In genomic region chr20:35954907-35955251, GRCh38 we compare ENCODE assay signal across 8 cellular contexts. TPM values are rescaled to one million over a fixed set of nuclear protein-coding genes. Genes with fewer than 3 reads are reported as not detected.
DNase-seq lines count a peak whose midpoint lies in the region; ATAC-seq and TF ChIP-seq lines count a peak whose summit lies in the region.

No MANE protein-coding gene starts in this region.

- peaks cover 10% of the 10 kb centered on the region for H3K4me1 Mint-ChIP-seq in WTC11
- peaks cover 17% of the 10 kb centered on the region for H3K4me1 Mint-ChIP-seq in osteocyte (ENCODE audit: unreplicated experiment)

- H3K27me3 Mint-ChIP-seq in WTC11 (ENCODE audit: low read depth) (peaks cover 5% of the 10 kb centered on the region), osteocyte (ENCODE audit: unreplicated experiment) (no peaks in the 10 kb centered on the region)

- DNase-seq in NCI-H1694 treated with DMSO at 0.1 percent for 48 hours (lab: John Stamatoyannopoulos, UW) (peak; percentile 14), NCI-H1694 (lab: John Stamatoyannopoulos, UW) (no peak), HS-27A (ENCODE audit: low read depth) (peak; percentile 27), WTC11 (ENCODE audit: low spot score) (no peak), fibroblast of pulmonary artery (ENCODE audit: low read depth) (peak; percentile 55), osteocyte (ENCODE audit: extremely low spot score, unreplicated experiment) (no peak), inferior parietal cortex (ENCODE audit: extremely low spot score) (no peak)

- H3K4me3 ChIP-seq in fibroblast of pulmonary artery (replicated peaks; ENCODE audit: low read depth, low read length), result peak overlapping the region; percentile 96

- peak overlapping the region; percentile 99 for H3K27ac Mint-ChIP-seq in WTC11
- peak overlapping the region; percentile 100 for H3K27ac Mint-ChIP-seq in osteocyte (ENCODE audit: unreplicated experiment)

- H3K36me3 Mint-ChIP-seq in WTC11 (peaks cover 5% of the 10 kb centered on the region; the same call in 1 of the 2 replicates), osteocyte (ENCODE audit: unreplicated experiment) (peaks cover 5% of the 10 kb centered on the region)

- CTCF ChIA-PET in WTC11 (lab: Charles Lee), result interaction anchor here (0.6 to 4.6 kb wide), 61 partner anchors 8 to 500 kb away, joined by 3 to 103 read pairs (median 6); partner anchors contain the start of genes CNBD2, CPNE1, ERGIC3 and RBM12

- POLR2A ChIA-PET in WTC11 (lab: Charles Lee), result interaction anchor here (0.6 to 2.4 kb wide), 16 partner anchors 13 to 616 kb away, joined by 3 to 30 read pairs (median 4); partner anchors contain the start of genes CEP250, CNBD2, NFS1 and RBM39

- H3K4me3 Mint-ChIP-seq in WTC11 (peak overlapping the region; percentile 98), osteocyte (ENCODE audit: unreplicated experiment) (peak overlapping the region; percentile 99)

- ATAC-seq in WTC11, result no peak
- no peak for ATAC-seq in GM19351 (IDR thresholded peaks at IDR 0.05; ENCODE audit: unreplicated experiment)

- no peak for TF ChIP-seq CTCF in WTC11 (IDR thresholded peaks at IDR 0.05)
- no peak for TF ChIP-seq CTCF in fibroblast of pulmonary artery (IDR thresholded peaks at IDR 0.05; ENCODE audit: low read length, missing control alignments)
- no peak for TF ChIP-seq CTCF in osteocyte (IDR thresholded peaks at IDR 0.05)

- H3K9me3 Mint-ChIP-seq in WTC11 (peaks cover 10% of the 10 kb centered on the region), osteocyte (ENCODE audit: unreplicated experiment) (no peaks in the 10 kb centered on the region)

TF ChIP-seq in WTC11, 78 proteins besides CTCF, POLR2A, EP300 and RAD21:
- TF ChIP-seq, protein P1, sequence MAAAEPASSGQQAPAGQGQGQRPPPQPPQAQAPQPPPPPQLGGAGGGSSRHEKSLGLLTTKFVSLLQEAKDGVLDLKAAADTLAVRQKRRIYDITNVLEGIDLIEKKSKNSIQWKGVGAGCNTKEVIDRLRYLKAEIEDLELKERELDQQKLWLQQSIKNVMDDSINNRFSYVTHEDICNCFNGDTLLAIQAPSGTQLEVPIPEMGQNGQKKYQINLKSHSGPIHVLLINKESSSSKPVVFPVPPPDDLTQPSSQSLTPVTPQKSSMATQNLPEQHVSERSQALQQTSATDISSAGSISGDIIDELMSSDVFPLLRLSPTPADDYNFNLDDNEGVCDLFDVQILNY (CRISPR knock-in tag; IDR thresholded peaks at IDR 0.05), result 0 out of 2 replicates have a peak, but pooled peaks have one; percentile 11
- TF ChIP-seq, protein P2, sequence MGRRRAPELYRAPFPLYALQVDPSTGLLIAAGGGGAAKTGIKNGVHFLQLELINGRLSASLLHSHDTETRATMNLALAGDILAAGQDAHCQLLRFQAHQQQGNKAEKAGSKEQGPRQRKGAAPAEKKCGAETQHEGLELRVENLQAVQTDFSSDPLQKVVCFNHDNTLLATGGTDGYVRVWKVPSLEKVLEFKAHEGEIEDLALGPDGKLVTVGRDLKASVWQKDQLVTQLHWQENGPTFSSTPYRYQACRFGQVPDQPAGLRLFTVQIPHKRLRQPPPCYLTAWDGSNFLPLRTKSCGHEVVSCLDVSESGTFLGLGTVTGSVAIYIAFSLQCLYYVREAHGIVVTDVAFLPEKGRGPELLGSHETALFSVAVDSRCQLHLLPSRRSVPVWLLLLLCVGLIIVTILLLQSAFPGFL (CRISPR knock-in tag; IDR thresholded peaks at IDR 0.05; ENCODE audit: borderline replicate concordance), result peak; percentile 26; the same call in 1 of the 2 replicates
- TF ChIP-seq, protein P3, sequence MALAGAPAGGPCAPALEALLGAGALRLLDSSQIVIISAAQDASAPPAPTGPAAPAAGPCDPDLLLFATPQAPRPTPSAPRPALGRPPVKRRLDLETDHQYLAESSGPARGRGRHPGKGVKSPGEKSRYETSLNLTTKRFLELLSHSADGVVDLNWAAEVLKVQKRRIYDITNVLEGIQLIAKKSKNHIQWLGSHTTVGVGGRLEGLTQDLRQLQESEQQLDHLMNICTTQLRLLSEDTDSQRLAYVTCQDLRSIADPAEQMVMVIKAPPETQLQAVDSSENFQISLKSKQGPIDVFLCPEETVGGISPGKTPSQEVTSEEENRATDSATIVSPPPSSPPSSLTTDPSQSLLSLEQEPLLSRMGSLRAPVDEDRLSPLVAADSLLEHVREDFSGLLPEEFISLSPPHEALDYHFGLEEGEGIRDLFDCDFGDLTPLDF (CRISPR knock-in tag; IDR thresholded peaks at IDR 0.05), result no peak

RNA-seq across cellular contexts. Expression of gene SCAND1, which starts 0.6 kb away (rescaled TPM):
- total RNA-seq in WTC11 (2021), result 94.2 to 103 TPM (median 94.6 TPM) in 3 replicates
- 80.2 and 81.4 TPM in 2 replicates for total RNA-seq in osteocyte

RNA-seq across cellular contexts. Expression of gene CNBD2, which starts 13.5 kb away (rescaled TPM):
- total RNA-seq in WTC11 (2021), result 2.2 to 3.8 TPM (median 2.9 TPM) in 3 replicates
- total RNA-seq in osteocyte, result 3.8 and 4.6 TPM in 2 replicates

Comparison
In these comparisons a context has a peak if more than half of its experiments do, and no peak if none do; other contexts are left out.
1. DNase-seq: peak in NCI-H1694 treated with DMSO at 0.1 percent for 48 hours (single experiment), HS-27A (single experiment) and fibroblast of pulmonary artery (single experiment); none in NCI-H1694 (single experiment), WTC11 (single experiment), osteocyte (single experiment) and inferior parietal cortex (single experiment).